Comparison of ENCODE assay signal across 10 cellular contexts in the genomic region with DNA sequence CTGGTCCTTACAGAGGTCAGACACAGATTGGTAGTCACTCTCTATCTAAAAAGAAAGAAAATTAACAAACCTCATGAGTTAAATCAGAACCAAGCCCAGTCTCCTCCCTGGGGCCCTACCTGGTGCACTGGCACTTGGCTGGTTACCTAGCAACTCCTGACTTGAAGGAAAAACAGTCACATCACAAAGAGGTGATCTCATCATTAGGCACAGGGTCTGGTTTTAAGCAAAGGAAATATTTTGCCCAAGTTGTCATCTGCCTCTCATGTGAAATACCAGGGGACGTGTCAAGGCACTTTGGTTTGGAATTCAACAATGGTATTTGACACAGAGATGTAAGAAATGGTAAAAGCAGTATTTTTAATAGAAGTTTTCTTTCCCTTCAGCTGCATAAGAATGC. TPM values are rescaled to one million over a fixed set of nuclear protein-coding genes. Genes with fewer than 3 reads are reported as not detected.
DNase-seq lines count a peak whose midpoint lies in the region; ATAC-seq and TF ChIP-seq lines count a peak whose summit lies in the region.
"Had no signal": no experiment of that assay in that cellular context is flagged by ENCODE, and none has a peak within 500 bp of the region (broad histone marks: within the 10 kb centered on the region; RNA-seq: fewer than 3 reads in every experiment).

No MANE protein-coding gene starts in this region.

- intact Hi-C loops in IMR-90 (cut with micrococcal nuclease) = no loop called here

- no peaks in the 10 kb centered on the region for H4K20me1 ChIP-seq in IMR-90 (ENCODE audit: insufficient read depth, low read length)

- H3K9ac ChIP-seq in IMR-90 (ENCODE audit: low read depth, low read length) = no peak overlapping the region
- H3K9ac ChIP-seq in neuronal stem cell (ENCODE audit: low read depth, low read length, poor library complexity) = no peak overlapping the region

- no peak overlapping the region for H4K5ac ChIP-seq in IMR-90 (ENCODE audit: low read depth, low read length)

- TF ChIP-seq CTCF in IMR-90 (conservative IDR thresholded peaks at IDR 0.05; ENCODE audit: low read depth, low read length) = no peak
- TF ChIP-seq CTCF in choroid plexus epithelial cell (conservative IDR thresholded peaks at IDR 0.05; ENCODE audit: low read depth, low read length) = no peak

- H3K4me1 ChIP-seq in IMR-90 (ENCODE audit: control insufficient read depth, insufficient read depth, low read length) (no peaks in the 10 kb centered on the region), neuronal stem cell (ENCODE audit: control insufficient read depth in 2 of 2, insufficient read depth in 1 of 2, low read depth in 1 of 2, low read length in 2 of 2) (peaks cover 7 to 10% of the 10 kb centered on the region in 2 donors)

- H3K9me1 ChIP-seq in IMR-90 (ENCODE audit: insufficient read depth, low read length) = no peaks in the 10 kb centered on the region

- no peak overlapping the region for H2AK5ac ChIP-seq in IMR-90 (ENCODE audit: low read depth, low read length)
- no peak overlapping the region for H2AK5ac ChIP-seq in neuronal stem cell (ENCODE audit: low read depth, low read length)

- H2AFZ ChIP-seq in IMR-90 (replicated peaks; ENCODE audit: low read length, poor library complexity) (no peak overlapping the region), neuronal stem cell (ENCODE audit: low read length) (peak overlapping the region; percentile 50)

- no peak overlapping the region for H3K4me2 ChIP-seq in IMR-90 (ENCODE audit: low read depth, low read length)
- H3K4me2 ChIP-seq in neuronal stem cell (ENCODE audit: insufficient read depth, low read length, poor library complexity, severe bottlenecking) = no peak overlapping the region

- H4K91ac ChIP-seq in IMR-90 (ENCODE audit: insufficient read depth, low read depth, low read length) (no peak overlapping the region), neuronal stem cell (ENCODE audit: low read depth, low read length, poor library complexity) (no peak overlapping the region)

- no peaks in the 10 kb centered on the region for H3K36me3 ChIP-seq in IMR-90 (ENCODE audit: control insufficient read depth, insufficient read depth, low read length)
- no peaks in the 10 kb centered on the region for H3K36me3 ChIP-seq in neuronal stem cell (replicated peaks in 1 of 2; ENCODE audit: control insufficient read depth in 2 of 2, insufficient read depth in 2 of 2, low read length in 2 of 2)

- no peak overlapping the region for H2AK9ac ChIP-seq in IMR-90 (replicated peaks; ENCODE audit: low read depth, low read length, poor library complexity)

- H3K27ac ChIP-seq in IMR-90 (ENCODE audit: insufficient read depth, low read length) = no peak overlapping the region
- no peak overlapping the region for H3K27ac ChIP-seq in neuronal stem cell (replicated peaks; ENCODE audit: low read length)
- H3K27ac ChIP-seq: dorsolateral prefrontal cortex had no signal

- H2BK120ac ChIP-seq in IMR-90 (ENCODE audit: low read depth, low read length) = no peak overlapping the region
- H2BK120ac ChIP-seq in neuronal stem cell (ENCODE audit: low read depth, low read length) = no peak overlapping the region

- TF ChIP-seq RAD21 in IMR-90 (IDR thresholded peaks at IDR 0.05; ENCODE audit: low read length) = no peak

- BruUV-seq in IMR-90 (replicated peaks; lab: Mats Ljungman, UMichigan) = no TSS peak

- no peak overlapping the region for H3K4ac ChIP-seq in IMR-90 (ENCODE audit: low read depth, low read length)
- no peak overlapping the region for H3K4ac ChIP-seq in neuronal stem cell (ENCODE audit: low read length)

- H3K9me3 ChIP-seq in IMR-90 (ENCODE audit: control insufficient read depth, insufficient read depth, low read length) = no peaks in the 10 kb centered on the region
- no peaks in the 10 kb centered on the region for H3K9me3 ChIP-seq in neuronal stem cell (replicated peaks in 1 of 2; ENCODE audit: control insufficient read depth in 2 of 2, insufficient read depth in 1 of 2, low read depth in 1 of 2, low read length in 2 of 2)

- H4K8ac ChIP-seq in IMR-90 (ENCODE audit: low read depth in 2 of 2, low read length in 2 of 2) = no peak overlapping the region
- H4K8ac ChIP-seq in neuronal stem cell (ENCODE audit: low read depth, low read length) = no peak overlapping the region

- no peak overlapping the region for H3K18ac ChIP-seq in IMR-90 (ENCODE audit: low read depth, low read length)
- H3K18ac ChIP-seq in neuronal stem cell (ENCODE audit: low read length) = no peak overlapping the region

- H2BK5ac ChIP-seq in IMR-90 (ENCODE audit: low read depth, low read length, poor library complexity, severe bottlenecking) = no peak overlapping the region
- no peak overlapping the region for H2BK5ac ChIP-seq in neuronal stem cell (ENCODE audit: low read length)

- CTCF ChIA-PET in IMR-90 (lab: Yijun Ruan, JAX) = no interaction called here

- H3K14ac ChIP-seq in IMR-90 (replicated peaks; ENCODE audit: low read depth, low read length) = no peak overlapping the region
- no peak overlapping the region for H3K14ac ChIP-seq in neuronal stem cell (ENCODE audit: low read length)

- in situ Hi-C loops in IMR-90 (cut with MboI; ENCODE audit: low sequenced_read_pairs) = no loop called here

- H3K23ac ChIP-seq in IMR-90 (ENCODE audit: low read depth, low read length) (no peak overlapping the region), neuronal stem cell (ENCODE audit: low read depth, low read length, poor library complexity) (no peak overlapping the region)

- H3K27me3 ChIP-seq in IMR-90 (ENCODE audit: control insufficient read depth, insufficient read depth, low read length) (peaks cover 13% of the 10 kb centered on the region), neuronal stem cell (ENCODE audit: control insufficient read depth in 3 of 3, insufficient read depth in 3 of 3, low read depth in 1 of 3, low read length in 3 of 3) (no peaks in the 10 kb centered on the region)

- H3K56ac ChIP-seq in IMR-90 (ENCODE audit: extremely low read depth, insufficient read depth, low read length) = no peak overlapping the region

- H3K4me3 ChIP-seq in IMR-90 (ENCODE audit: insufficient read depth, low read depth, low read length) (no peak overlapping the region), choroid plexus epithelial cell (ENCODE audit: low read depth, low read length) (no peak overlapping the region), neuronal stem cell (ENCODE audit: low read length in 2 of 2) (no peak overlapping the region)
- H3K4me3 ChIP-seq: dorsolateral prefrontal cortex had no signal

- POLR2A ChIA-PET in IMR-90 (lab: Charles Lee; ENCODE audit: unreplicated experiment) = no interaction called here

- H2BK15ac ChIP-seq in IMR-90 (ENCODE audit: low read depth, low read length) (no peak overlapping the region), neuronal stem cell (ENCODE audit: low read length) (no peak overlapping the region)

- no peak for ATAC-seq in IMR-90 (ENCODE audit: low read depth)
- no peak for ATAC-seq in GM19328 (IDR thresholded peaks at IDR 0.05; ENCODE audit: unreplicated experiment)

- no CpG with 5 or more reads among the region's 1 CpG for WGBS in IMR-90 (ENCODE audit: extremely low coverage in 2 of 2, insufficient read length in 1 of 2), 2 experiments
- WGBS in neuronal stem cell (ENCODE audit: extremely low coverage in 2 of 2, insufficient read length in 2 of 2, insufficient replicate concordance in 1 of 2), 2 donors = no CpG with 5 or more reads among the region's 1 CpG

- dilution Hi-C loops in IMR-90 (cut with HindIII; ENCODE audit: low sequenced_read_pairs, unreplicated experiment) = no loop called here

- TF ChIP-seq POLR2A in IMR-90 (IDR thresholded peaks at IDR 0.05; ENCODE audit: low read depth, low read length) = no peak

- no peak overlapping the region for H2BK20ac ChIP-seq in IMR-90 (ENCODE audit: low read depth, low read length)

- H3K79me1 ChIP-seq in IMR-90 (ENCODE audit: low read depth in 1 of 2, low read length in 2 of 2) = no peaks in the 10 kb centered on the region
- no peaks in the 10 kb centered on the region for H3K79me1 ChIP-seq in neuronal stem cell (ENCODE audit: low read depth, low read length)

- H2BK12ac ChIP-seq in neuronal stem cell (ENCODE audit: low read length) = no peak overlapping the region

- peak; percentile 94 for DNase-seq in ELR (ENCODE audit: low read depth)
- peak; percentile 27 for DNase-seq in IMR-90
- DNase-seq in choroid plexus epithelial cell (ENCODE audit: low read depth) = peak; percentile 47
- DNase-seq in neuronal stem cell (ENCODE audit: low spot score) = no peak
- DNase-seq in NOMO-1 (lab: John Stamatoyannopoulos, UW; ENCODE audit: unreplicated experiment in 2 of 2) = no peak
- DNase-seq in NCI-H524 treated with DMSO at 0.1 percent for 48 hours (lab: John Stamatoyannopoulos, UW) = no peak
- DNase-seq: activated CD4-positive, alpha-beta T cell treated with anti-CD3 and anti-CD28 coated beads for 1 hour; dorsolateral prefrontal cortex; NCI-H1048 had no signal

TF ChIP-seq in IMR-90, 13 proteins besides CTCF, POLR2A, EP300 and RAD21:
- TF ChIP-seq FOS (IDR thresholded peaks at IDR 0.05; ENCODE audit: low read depth, low read length) = no peak
- no peak for TF ChIP-seq MXI1 (IDR thresholded peaks at IDR 0.05; ENCODE audit: borderline replicate concordance, low read depth, low read length)
- TF ChIP-seq, protein P1, sequence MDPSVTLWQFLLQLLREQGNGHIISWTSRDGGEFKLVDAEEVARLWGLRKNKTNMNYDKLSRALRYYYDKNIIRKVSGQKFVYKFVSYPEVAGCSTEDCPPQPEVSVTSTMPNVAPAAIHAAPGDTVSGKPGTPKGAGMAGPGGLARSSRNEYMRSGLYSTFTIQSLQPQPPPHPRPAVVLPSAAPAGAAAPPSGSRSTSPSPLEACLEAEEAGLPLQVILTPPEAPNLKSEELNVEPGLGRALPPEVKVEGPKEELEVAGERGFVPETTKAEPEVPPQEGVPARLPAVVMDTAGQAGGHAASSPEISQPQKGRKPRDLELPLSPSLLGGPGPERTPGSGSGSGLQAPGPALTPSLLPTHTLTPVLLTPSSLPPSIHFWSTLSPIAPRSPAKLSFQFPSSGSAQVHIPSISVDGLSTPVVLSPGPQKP (IDR thresholded peaks at IDR 0.05; ENCODE audit: borderline replicate concordance, low read depth, low read length) = no peak
- TF ChIP-seq CEBPB (IDR thresholded peaks at IDR 0.05; ENCODE audit: low read depth, low read length) = no peak
- no peak for TF ChIP-seq RCOR1 (IDR thresholded peaks at IDR 0.05; ENCODE audit: insufficient replicate concordance, low read length)
- TF ChIP-seq MAFK (IDR thresholded peaks at IDR 0.05; ENCODE audit: low read depth, low read length) = no peak
- TF ChIP-seq NFE2L2 (IDR thresholded peaks at IDR 0.05; ENCODE audit: low read depth, low read length) = no peak
TF ChIP-seq in IMR-90: peak in this region for 0.

RNA-seq across cellular contexts. Expression of a gene that starts 47.7 kb away (rescaled TPM):
- 17.6 and 29.4 TPM in 2 replicates for total RNA-seq in IMR-90 (2012; rRNA removed)
- 6.4 and 7.3 TPM in 2 replicates for polyA plus RNA-seq in IMR-90 (2012; rRNA removed)
- 1.3 and 2.7 TPM in 2 replicates for polyA plus RNA-seq in IMR-90 (2012; cell fraction: cytosol; rRNA removed)
- polyA plus RNA-seq in IMR-90 (2012; cell fraction: nucleus; rRNA removed; ENCODE audit: low replicate concordance) = 3.5 and 18.2 TPM in 2 replicates
- 0.56 TPM for polyA plus RNA-seq in neuronal stem cell (2013, experiment 1 of 2)
- 0.39 TPM for polyA plus RNA-seq in neuronal stem cell (2013, experiment 2 of 2)

Comparison
In these comparisons a context has a peak if more than half of its experiments do, and no peak if none do; other contexts are left out.
1. DNase-seq: peak in ELR (single experiment), IMR-90 (single experiment) and choroid plexus epithelial cell (single experiment); none in neuronal stem cell (single experiment), NOMO-1 (0 of 2) and NCI-H524 treated with DMSO at 0.1 percent for 48 hours (single experiment).